16 cellular contexts compared by ENCODE assay signal in the genomic region with DNA sequence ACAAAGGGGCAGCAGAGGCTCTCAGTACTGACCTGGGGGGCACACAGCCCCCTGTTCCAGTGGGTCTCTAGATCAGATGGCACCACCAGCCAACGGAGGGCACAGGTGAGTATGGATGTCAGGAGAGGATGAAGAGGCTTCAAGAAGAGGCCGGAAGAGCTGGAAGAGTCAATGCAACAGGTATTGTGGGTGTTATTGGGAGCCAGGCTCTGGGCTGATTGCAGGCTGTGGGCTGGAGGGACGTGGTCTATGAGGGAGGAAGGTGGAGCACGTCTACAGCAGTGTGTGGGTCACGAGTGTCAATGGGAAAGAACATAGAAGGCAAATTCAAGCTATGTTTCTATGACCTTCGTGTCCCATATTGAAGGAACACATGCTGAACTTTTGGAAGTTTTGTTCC. TPM values are rescaled to one million over a fixed set of nuclear protein-coding genes. Genes with fewer than 3 reads are reported as not detected.
DNase-seq lines count a peak whose midpoint lies in the region; ATAC-seq, FAIRE-seq and TF ChIP-seq lines count a peak whose summit lies in the region.
"Had no signal": no experiment of that assay in that cellular context is flagged by ENCODE, and none has a peak within 500 bp of the region (broad histone marks: within the 10 kb centered on the region; RNA-seq: fewer than 3 reads in every experiment).

No MANE protein-coding gene starts in this region.

- H3K9me3 Mint-ChIP-seq in CD14-positive monocyte: no peaks in the 10 kb centered on the region
- H3K9me3 Mint-ChIP-seq in activated naive CD8-positive, alpha-beta T cell treated with anti-CD3 and anti-CD28 coated beads, Interleukin-2, amount 10 ng/mL, durations not matched to agents 7 days and 5 days: no peaks in the 10 kb centered on the region
- H3K9me3 Mint-ChIP-seq in natural killer cell treated with Interleukin-12 subunit alpha and Interleukin-12 subunit beta and Interleukin-15 and Interleukin-18, amount 100 ng/mL, for 72 hours: no peaks in the 10 kb centered on the region
- H3K9me3 Mint-ChIP-seq: HFFc6 had no signal

- H3K36me3 Mint-ChIP-seq in CD14-positive monocyte: peaks cover 0 to 22% of the 10 kb centered on the region in 2 donors
- H3K36me3 Mint-ChIP-seq in activated naive CD8-positive, alpha-beta T cell treated with anti-CD3 and anti-CD28 coated beads, Interleukin-2, amount 10 ng/mL, durations not matched to agents 7 days and 5 days: peaks cover 13% of the 10 kb centered on the region
- no peaks in the 10 kb centered on the region for H3K36me3 Mint-ChIP-seq in natural killer cell treated with Interleukin-12 subunit alpha and Interleukin-12 subunit beta and Interleukin-15 and Interleukin-18, amount 100 ng/mL, for 72 hours

- TF ChIP-seq POLR2A in GM12891 (IDR thresholded peaks at IDR 0.05; ENCODE audit: low read depth, low read length): no peak

- H3K27me3 Mint-ChIP-seq in CD14-positive monocyte (ENCODE audit: low read depth in 3 of 3): peaks cover 0 to 1% (median 0%) of the 10 kb centered on the region in 3 donors
- no peaks in the 10 kb centered on the region for H3K27me3 Mint-ChIP-seq in activated naive CD8-positive, alpha-beta T cell treated with anti-CD3 and anti-CD28 coated beads, Interleukin-2, amount 10 ng/mL, durations not matched to agents 7 days and 5 days
- no peaks in the 10 kb centered on the region for H3K27me3 Mint-ChIP-seq in natural killer cell treated with Interleukin-12 subunit alpha and Interleukin-12 subunit beta and Interleukin-15 and Interleukin-18, amount 100 ng/mL, for 72 hours

- POLR2A ChIA-PET in activated naive CD8-positive, alpha-beta T cell treated with anti-CD3 and anti-CD28 coated beads, Interleukin-2, amount 10 ng/mL, durations not matched to agents 7 days and 5 days (lab: Charles Lee): interaction anchor here (1.0 to 16.6 kb wide), 9 partner anchors 8 to 44 kb away, joined by 3 to 312 read pairs (median 25); a partner anchor contains a TSS
- POLR2A ChIA-PET in OCI-LY7 (lab: Charles Lee): interaction anchor here (0.9 to 2.4 kb wide), 7 partner anchors 9 to 73 kb away, joined by 3 to 17 read pairs (median 4); a partner anchor contains a TSS

- H3K4me1 Mint-ChIP-seq in CD14-positive monocyte: peaks cover 54% of the 10 kb centered on the region
- peaks cover 68% of the 10 kb centered on the region for H3K4me1 Mint-ChIP-seq in activated naive CD8-positive, alpha-beta T cell treated with anti-CD3 and anti-CD28 coated beads, Interleukin-2, amount 10 ng/mL, durations not matched to agents 7 days and 5 days
- H3K4me1 Mint-ChIP-seq in natural killer cell treated with Interleukin-12 subunit alpha and Interleukin-12 subunit beta and Interleukin-15 and Interleukin-18, amount 100 ng/mL, for 72 hours (ENCODE audit: low read depth in 2 of 2): peaks cover 79 to 90% of the 10 kb centered on the region in 2 donors

- H3K9me3 ChIP-seq in OCI-LY7 (ENCODE audit: low read length): peaks cover 4% of the 10 kb centered on the region; the same call in 1 of the 2 replicates
- H3K9me3 ChIP-seq: SJCRH30 had no signal

- H3K79me2 ChIP-seq in OCI-LY7 (ENCODE audit: insufficient read depth, low read depth, low read length): no peaks in the 10 kb centered on the region

- H3K4me1 ChIP-seq in OCI-LY7 (ENCODE audit: insufficient read depth, low read length, poor library complexity, severe bottlenecking): peaks cover 31% of the 10 kb centered on the region
- H3K4me1 ChIP-seq: SJCRH30 had no signal

- peak; percentile 41 for FAIRE-seq in GM12891 (lab: Jason Lieb, UNC)

- ATAC-seq in activated naive CD8-positive, alpha-beta T cell treated with anti-CD3 and anti-CD28 coated beads, Interleukin-2, amount 10 ng/mL, durations not matched to agents 7 days and 5 days (ENCODE audit: low read depth): no peak
- ATAC-seq in natural killer cell treated with Interleukin-12 subunit alpha and Interleukin-12 subunit beta and Interleukin-15 and Interleukin-18, amount 100 ng/mL, for 72 hours: no peak
- no peak for ATAC-seq in GM19395 (IDR thresholded peaks at IDR 0.05; ENCODE audit: unreplicated experiment)

- intact Hi-C loops in CD14-positive monocyte (cut with micrococcal nuclease) (loop anchor here in 1 of 2 donors (2.0 to 5.0 kb wide), 2 partner anchors 21 to 39 kb away; no protein-coding TSS in a partner anchor), OCI-LY7 (cut with micrococcal nuclease; ENCODE audit: unreplicated experiment) (no loop called here)

- no peak overlapping the region for H3K4me3 ChIP-seq in OCI-LY7 (ENCODE audit: low read depth, low read length, poor library complexity, severe bottlenecking)
- H3K4me3 ChIP-seq: SJCRH30 had no signal

- TF ChIP-seq CTCF in CD14-positive monocyte (IDR thresholded peaks at IDR 0.05) (no peak), OCI-LY7 (conservative IDR thresholded peaks at IDR 0.05; ENCODE audit: low read length) (no peak)

- H2AFZ ChIP-seq in OCI-LY7 (ENCODE audit: low read length): no peak overlapping the region

- no TSS peak for BruUV-seq in OCI-LY7 (replicated peaks; lab: Mats Ljungman, UMichigan)

- H3K27ac Mint-ChIP-seq in CD14-positive monocyte: peak overlapping the region; percentile 93 to 99 (median 97)
- H3K27ac Mint-ChIP-seq in activated naive CD8-positive, alpha-beta T cell treated with anti-CD3 and anti-CD28 coated beads, Interleukin-2, amount 10 ng/mL, durations not matched to agents 7 days and 5 days: peak overlapping the region; percentile 96
- H3K27ac Mint-ChIP-seq in natural killer cell treated with Interleukin-12 subunit alpha and Interleukin-12 subunit beta and Interleukin-15 and Interleukin-18, amount 100 ng/mL, for 72 hours: peak overlapping the region; percentile 98 to 99
- H3K27ac Mint-ChIP-seq: HFFc6 had no signal

- H3K9me2 ChIP-seq in OCI-LY7 (ENCODE audit: insufficient read depth, low read length): no peaks in the 10 kb centered on the region

- no peaks in the 10 kb centered on the region for H4K20me1 ChIP-seq in OCI-LY7 (ENCODE audit: insufficient read depth, low read length)

- H3K4me3 Mint-ChIP-seq in CD14-positive monocyte: peak overlapping the region; percentile 45 to 58
- peak overlapping the region; percentile 75 for H3K4me3 Mint-ChIP-seq in activated naive CD8-positive, alpha-beta T cell treated with anti-CD3 and anti-CD28 coated beads, Interleukin-2, amount 10 ng/mL, durations not matched to agents 7 days and 5 days
- H3K4me3 Mint-ChIP-seq in natural killer cell treated with Interleukin-12 subunit alpha and Interleukin-12 subunit beta and Interleukin-15 and Interleukin-18, amount 100 ng/mL, for 72 hours: peak overlapping the region; percentile 88
- H3K4me3 Mint-ChIP-seq: HFFc6 had no signal

- CTCF ChIA-PET in OCI-LY7 (lab: Charles Lee; ENCODE audit: unreplicated experiment): interaction anchor here (1.1 kb wide), 1 partner anchor 10 kb away, joined by 3 read pairs; no protein-coding TSS in a partner anchor

- no peak for DNase-seq in CD14-positive monocyte (ENCODE audit: low spot score)
- no peak for DNase-seq in GM12891 (ENCODE audit: insufficient read length, low spot score)
- DNase-seq in activated naive CD8-positive, alpha-beta T cell treated with anti-CD3 and anti-CD28 coated beads, Interleukin-2, amount 10 ng/mL, durations not matched to agents 7 days and 5 days: no peak
- DNase-seq in natural killer cell treated with Interleukin-12 subunit alpha and Interleukin-12 subunit beta and Interleukin-15 and Interleukin-18, amount 100 ng/mL, for 72 hours (ENCODE audit: low spot score): no peak
- no peak for DNase-seq in SIG-M5 (lab: John Stamatoyannopoulos, UW)
- no peak for DNase-seq in OCI-LY7 (ENCODE audit: low spot score)
- DNase-seq: HFFc6, KG1, NCI-H1417, NCI-H446, occipital lobe, SJCRH30 had no signal

- no peak overlapping the region for H3K27ac ChIP-seq in OCI-LY7 (ENCODE audit: low read depth, low read length, poor library complexity, severe bottlenecking)
- H3K27ac ChIP-seq: SJCRH30 had no signal

- no peak overlapping the region for H3K4me2 ChIP-seq in OCI-LY7 (ENCODE audit: low read length)

- no peaks in the 10 kb centered on the region for H3K36me3 ChIP-seq in OCI-LY7 (ENCODE audit: insufficient read depth, low read length)
- H3K36me3 ChIP-seq: SJCRH30 had no signal

TF ChIP-seq in GM12891, 5 proteins besides CTCF, POLR2A, EP300 and RAD21:
- TF ChIP-seq SPI1 (IDR thresholded peaks at IDR 0.05; ENCODE audit: low read depth, low read length) (no peak), TAF1 (IDR thresholded peaks at IDR 0.05; ENCODE audit: low read depth, low read length) (no peak), POU2F2 (IDR thresholded peaks at IDR 0.05; ENCODE audit: low read depth, low read length) (no peak), POLR2AphosphoS5 (IDR thresholded peaks at IDR 0.05; ENCODE audit: low read depth, low read length) (no peak), PAX5 (IDR thresholded peaks at IDR 0.05; ENCODE audit: insufficient read depth, low read length, severe bottlenecking) (no peak)

RNA-seq across cellular contexts. Expression of a gene that starts 18.8 kb away (rescaled TPM):
- polyA plus RNA-seq in CD14-positive monocyte: 10 to 100 TPM; 51.9 to 59.1 TPM
- polyA plus RNA-seq in GM12891 (2012; ENCODE audit: low read depth, missing spikeins): 2.6 TPM
- 100 to 1,000 TPM; 106 to 112 TPM for total RNA-seq in activated naive CD8-positive, alpha-beta T cell treated with anti-CD3 and anti-CD28 coated beads, Interleukin-2, amount 10 ng/mL, durations not matched to agents 7 days and 5 days
- total RNA-seq in natural killer cell treated with Interleukin-12 subunit alpha and Interleukin-12 subunit beta and Interleukin-15 and Interleukin-18, amount 100 ng/mL, for 72 hours: 10 to 100 TPM; 39.6 to 46.8 TPM
- 25.4 and 30.7 TPM in 2 replicates for total RNA-seq in OCI-LY7 (2014; rRNA removed; shearing (Covaris generic))
- 22.7 and 23.6 TPM in 2 replicates for total RNA-seq in OCI-LY7 (2022)
- total RNA-seq: Daoy, HFFc6, lung microvascular endothelial cell had no signal
- polyA plus RNA-seq: BJ had no signal
